1 cellular context compared by ENCODE assay signal in the genomic region with DNA sequence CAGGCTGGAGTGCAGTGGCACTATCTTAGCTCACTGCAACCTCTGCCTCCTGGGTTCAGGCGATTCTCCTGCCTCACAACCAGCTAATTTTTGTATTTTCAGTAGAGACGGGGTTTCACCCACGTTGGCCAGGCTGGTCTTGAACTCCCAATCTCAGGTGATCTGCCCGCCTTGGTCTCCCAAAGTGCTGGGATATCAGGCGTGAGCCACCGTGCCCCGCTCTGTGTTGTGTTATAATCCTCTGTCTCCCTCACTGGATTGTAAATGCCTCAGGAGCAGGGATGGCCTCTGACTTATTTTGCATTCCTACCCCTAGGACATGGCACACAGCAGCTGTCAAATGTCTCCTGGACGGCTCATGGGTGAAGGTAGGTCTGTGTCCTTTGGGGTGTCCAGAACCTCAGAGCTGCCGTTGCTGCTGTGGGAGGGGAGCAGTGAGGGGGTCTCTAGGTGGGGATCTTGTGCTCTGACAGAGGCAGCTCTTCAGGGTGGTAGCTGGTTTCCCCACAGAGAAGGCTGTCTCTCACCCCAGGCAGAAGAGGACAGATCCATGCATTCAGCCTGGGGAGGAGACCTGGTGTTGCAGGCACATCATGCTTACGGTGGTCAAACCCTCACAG.
TF ChIP-seq lines count a peak whose summit lies in the region.

No MANE protein-coding gene starts in this region.

TF ChIP-seq in HepG2, 621 proteins besides CTCF, POLR2A, EP300 and RAD21 (continued from another document):
- TF ChIP-seq, protein P1, sequence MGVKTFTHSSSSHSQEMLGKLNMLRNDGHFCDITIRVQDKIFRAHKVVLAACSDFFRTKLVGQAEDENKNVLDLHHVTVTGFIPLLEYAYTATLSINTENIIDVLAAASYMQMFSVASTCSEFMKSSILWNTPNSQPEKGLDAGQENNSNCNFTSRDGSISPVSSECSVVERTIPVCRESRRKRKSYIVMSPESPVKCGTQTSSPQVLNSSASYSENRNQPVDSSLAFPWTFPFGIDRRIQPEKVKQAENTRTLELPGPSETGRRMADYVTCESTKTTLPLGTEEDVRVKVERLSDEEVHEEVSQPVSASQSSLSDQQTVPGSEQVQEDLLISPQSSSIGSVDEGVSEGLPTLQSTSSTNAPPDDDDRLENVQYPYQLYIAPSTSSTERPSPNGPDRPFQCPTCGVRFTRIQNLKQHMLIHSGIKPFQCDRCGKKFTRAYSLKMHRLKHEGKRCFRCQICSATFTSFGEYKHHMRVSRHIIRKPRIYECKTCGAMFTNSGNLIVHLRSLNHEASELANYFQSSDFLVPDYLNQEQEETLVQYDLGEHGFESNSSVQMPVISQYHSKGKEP (CRISPR knock-in tag; IDR thresholded peaks at IDR 0.05), result no peak
